ENCODE assay signal across 9 cellular contexts in genomic region chr1:51237714-51238403, GRCh38. TPM values are rescaled to one million over a fixed set of nuclear protein-coding genes. Genes with fewer than 3 reads are reported as not detected.
DNase-seq lines count a peak whose midpoint lies in the region; ATAC-seq and TF ChIP-seq lines count a peak whose summit lies in the region.
"Had no signal": no experiment of that assay in that cellular context is flagged by ENCODE, and none has a peak within 500 bp of the region (broad histone marks: within the 10 kb centered on the region; RNA-seq: fewer than 3 reads in every experiment).

No MANE protein-coding gene starts in this region.

- no peak overlapping the region for H2BK120ac ChIP-seq in H9 (ENCODE audit: low read depth, low read length, poor library complexity, severe bottlenecking)

- H2AFZ ChIP-seq in H9 (ENCODE audit: low read length) (no peak overlapping the region), smooth muscle cell (ENCODE audit: low read depth) (no peak overlapping the region)

- no peak overlapping the region for H3K27ac Mint-ChIP-seq in H9
- H3K27ac Mint-ChIP-seq in progenitor cell of endocrine pancreas: no peak overlapping the region
- H3K27ac Mint-ChIP-seq: T-cell had no signal

- H3K23ac ChIP-seq in H9 (ENCODE audit: insufficient read length, low read depth, low read length): no peak overlapping the region

- H3K4ac ChIP-seq in H9 (ENCODE audit: low read depth, low read length): no peak overlapping the region

- peaks cover 9% of the 10 kb centered on the region for H3K23me2 ChIP-seq in H9 (ENCODE audit: insufficient read length, low read depth, low read length, poor library complexity, severe bottlenecking)

- no peak overlapping the region for H2BK12ac ChIP-seq in H9 (ENCODE audit: insufficient read length, low read depth, low read length)

- H3K4me1 Mint-ChIP-seq in H9 (peaks cover 34 to 35% of the 10 kb centered on the region in 2 experiments), progenitor cell of endocrine pancreas (ENCODE audit: low read depth) (peaks cover 18% of the 10 kb centered on the region)

- no peaks in the 10 kb centered on the region; the same call in 1 of the 2 replicates for H3K4me1 ChIP-seq in H9 (ENCODE audit: insufficient read depth, low read length)
- H3K4me1 ChIP-seq in Peyer's patch: peaks cover 0 to 52% (median 9%) of the 10 kb centered on the region in 4 donors
- peaks cover 16% of the 10 kb centered on the region for H3K4me1 ChIP-seq in smooth muscle cell (ENCODE audit: low read depth)

- H3K36me3 Mint-ChIP-seq in H9 (ENCODE audit: insufficient read depth in 1 of 3, low read depth in 3 of 3): peaks cover 0 to under 1% (median 0%) of the 10 kb centered on the region in 3 experiments; a peak in 1 of 7 replicates
- no peaks in the 10 kb centered on the region for H3K36me3 Mint-ChIP-seq in progenitor cell of endocrine pancreas (ENCODE audit: insufficient read depth)

- H2BK20ac ChIP-seq in H9 (ENCODE audit: low read depth, low read length, poor library complexity, severe bottlenecking): no peak overlapping the region

- H3K36me3 ChIP-seq in Peyer's patch (no peaks in the 10 kb centered on the region), smooth muscle cell (ENCODE audit: low read depth) (no peaks in the 10 kb centered on the region)

- H3K9me3 Mint-ChIP-seq in H9 (no peaks in the 10 kb centered on the region; a peak in 1 of 5 replicates), progenitor cell of endocrine pancreas (ENCODE audit: low read depth) (no peaks in the 10 kb centered on the region)
- H3K9me3 Mint-ChIP-seq: T-cell had no signal

- no peaks in the 10 kb centered on the region for H3K9me3 ChIP-seq in H9 (ENCODE audit: control insufficient read depth, low read depth, low read length)
- H3K9me3 ChIP-seq in Peyer's patch: no peaks in the 10 kb centered on the region
- H3K9me3 ChIP-seq in smooth muscle cell (replicated peaks; ENCODE audit: low read depth): no peaks in the 10 kb centered on the region

- no peak for ATAC-seq in GM21447 (IDR thresholded peaks at IDR 0.05; ENCODE audit: unreplicated experiment)
- ATAC-seq in GM18519 (IDR thresholded peaks at IDR 0.05; ENCODE audit: low FRiP score, unreplicated experiment): no peak
- ATAC-seq: T-cell had no signal

- peaks cover 13% of the 10 kb centered on the region for H3K27me3 Mint-ChIP-seq in H9 (ENCODE audit: low read depth)
- peaks cover 3% of the 10 kb centered on the region for H3K27me3 Mint-ChIP-seq in progenitor cell of endocrine pancreas
- H3K27me3 Mint-ChIP-seq: T-cell had no signal

- DNase-seq in H9: no peak
- no peak for DNase-seq in Peyer's patch
- DNase-seq in globus pallidus (ENCODE audit: low spot score): peak; percentile 24
- DNase-seq in smooth muscle cell (lab: John Stamatoyannopoulos, UW; ENCODE audit: unreplicated experiment): no peak
- no peak for DNase-seq in progenitor cell of endocrine pancreas (ENCODE audit: low spot score, unreplicated experiment)
- no peak for DNase-seq in activated T-cell treated with anti-CD3 and anti-CD28 coated beads, Interleukin-2, amount 50 U/mL, for 48 hours

- WGBS in H9 (ENCODE audit: extremely low coverage, insufficient read length, low lambda C conversion rate): no CpG with 5 or more reads among the region's 8 CpGs
- WGBS in smooth muscle cell (ENCODE audit: low lambda C conversion rate): 27% methylated on average over 8 of the region's 8 CpGs

- no peak overlapping the region for H2BK5ac ChIP-seq in H9 (ENCODE audit: insufficient read length, low read length)

- no peak overlapping the region for H2BK15ac ChIP-seq in H9 (ENCODE audit: low read depth, low read length)

- H3K79me2 ChIP-seq in H9 (ENCODE audit: insufficient read depth, low read length) (peaks cover 26% of the 10 kb centered on the region), smooth muscle cell (ENCODE audit: low read depth) (peaks cover 70% of the 10 kb centered on the region)

- TF ChIP-seq POLR2A in Peyer's patch (IDR thresholded peaks at IDR 0.05): no peak

- H3K27ac ChIP-seq in H9 (ENCODE audit: insufficient read length, low read depth, low read length): no peak overlapping the region
- H3K27ac ChIP-seq in Peyer's patch: peak overlapping the region in 3 of 4 donors; percentile 74 to 97 (median 97)
- H3K27ac ChIP-seq in smooth muscle cell (ENCODE audit: low read depth): peak overlapping the region; percentile 96

- H3K4me2 ChIP-seq in H9 (ENCODE audit: insufficient read depth, insufficient read length, low read length): peak overlapping the region; percentile 96
- H3K4me2 ChIP-seq in smooth muscle cell: peak overlapping the region; percentile 92

- H4K8ac ChIP-seq in H9 (replicated peaks; ENCODE audit: insufficient read length, low read depth, low read length): no peak overlapping the region

- H3K56ac ChIP-seq in H9 (ENCODE audit: insufficient read length, low read depth, low read length): no peak overlapping the region

- no peaks in the 10 kb centered on the region for H4K20me1 ChIP-seq in H9 (ENCODE audit: control insufficient read depth, insufficient read depth, insufficient read length)
- H4K20me1 ChIP-seq in smooth muscle cell (ENCODE audit: low read depth): peaks cover 55% of the 10 kb centered on the region

- H3K18ac ChIP-seq in H9 (ENCODE audit: insufficient read length, low read depth, low read length): no peak overlapping the region

- H2AK5ac ChIP-seq in H9 (ENCODE audit: insufficient read length, low read length): no peak overlapping the region

- H3K9ac ChIP-seq in H9 (ENCODE audit: extremely low read depth, insufficient read length, low read length) (peak overlapping the region; percentile 1), smooth muscle cell (ENCODE audit: low read depth) (peak overlapping the region; percentile 99)

- peaks cover 4% of the 10 kb centered on the region for H3K79me1 ChIP-seq in H9 (ENCODE audit: insufficient read depth, low read depth, low read length, poor library complexity, severe bottlenecking)

- H4K5ac ChIP-seq in H9 (ENCODE audit: insufficient read length, low read depth, low read length): no peak overlapping the region

- H3K4me3 Mint-ChIP-seq in H9: no peak overlapping the region
- H3K4me3 Mint-ChIP-seq in progenitor cell of endocrine pancreas (ENCODE audit: low read depth): no peak overlapping the region
- H3K4me3 Mint-ChIP-seq: T-cell had no signal

- H3K4me3 ChIP-seq in Peyer's patch: peak overlapping the region in 3 of 4 donors; percentile 82 to 96 (median 89)
- H3K4me3 ChIP-seq in smooth muscle cell: peak overlapping the region; percentile 87

- no peaks in the 10 kb centered on the region for H3F3A ChIP-seq in smooth muscle cell (ENCODE audit: low read depth)

- no peak overlapping the region for H3K14ac ChIP-seq in H9 (ENCODE audit: insufficient read depth, low read length)

- no peak for TF ChIP-seq CTCF in H9 (conservative IDR thresholded peaks at IDR 0.05)
- no peak for TF ChIP-seq CTCF in Peyer's patch (IDR thresholded peaks at IDR 0.05)
- TF ChIP-seq CTCF in smooth muscle cell (IDR thresholded peaks at IDR 0.05; ENCODE audit: borderline replicate concordance, insufficient read depth, poor library complexity, severe bottlenecking): no peak
- no peak for TF ChIP-seq CTCF in progenitor cell of endocrine pancreas (IDR thresholded peaks at IDR 0.05; ENCODE audit: unreplicated experiment)

- no peak overlapping the region for H4K91ac ChIP-seq in H9 (ENCODE audit: insufficient read length, low read depth, low read length)

- H3T11ph ChIP-seq in H9 (ENCODE audit: low read length): no peak overlapping the region

- H3K27me3 ChIP-seq in H9 (ENCODE audit: insufficient read depth, low read length): no peaks in the 10 kb centered on the region
- no peaks in the 10 kb centered on the region for H3K27me3 ChIP-seq in Peyer's patch
- H3K27me3 ChIP-seq in smooth muscle cell (ENCODE audit: low read depth): no peaks in the 10 kb centered on the region

RNA-seq across cellular contexts. Expression of gene RNF11, which starts 1.8 kb away (rescaled TPM):
- total RNA-seq in H9 (2021) (55.1 and 55.8 TPM in 2 replicates), Peyer's patch (100 to 1,000 TPM in 1 of 4 donors, 10 to 100 TPM in 3; 58.6 to 101 (median 75.6) TPM), smooth muscle cell (123 and 133 TPM in 2 replicates), progenitor cell of endocrine pancreas (67.5 and 74.5 TPM in 2 replicates)
- 59.1 and 68.7 TPM in 2 replicates for polyA plus RNA-seq in smooth muscle cell
